Comparison of ENCODE assay signal across 16 cellular contexts in genomic region chr5:98763001-98763630, GRCh38. TPM values are rescaled to one million over a fixed set of nuclear protein-coding genes. Genes with fewer than 3 reads are reported as not detected.
DNase-seq lines count a peak whose midpoint lies in the region; ATAC-seq, FAIRE-seq and TF ChIP-seq lines count a peak whose summit lies in the region.
"Had no signal": no experiment of that assay in that cellular context is flagged by ENCODE, and none has a peak within 500 bp of the region (broad histone marks: within the 10 kb centered on the region; RNA-seq: fewer than 3 reads in every experiment).

No MANE protein-coding gene starts in this region.

- H3K4me1 ChIP-seq in small intestine (ENCODE audit: control insufficient read depth in 2 of 2, insufficient read depth in 1 of 2, low read depth in 1 of 2, low read length in 1 of 2): no peaks in the 10 kb centered on the region

- no peaks in the 10 kb centered on the region for H3K36me3 Mint-ChIP-seq in activated CD8-positive, alpha-beta memory T cell treated with anti-CD3 and anti-CD28 coated beads, Interleukin-2, amount 10 ng/mL, durations not matched to agents 7 days and 5 days

- H3K4me1 Mint-ChIP-seq in activated CD8-positive, alpha-beta memory T cell treated with anti-CD3 and anti-CD28 coated beads, Interleukin-2, amount 10 ng/mL, durations not matched to agents 7 days and 5 days: no peaks in the 10 kb centered on the region

- H3K36me3 ChIP-seq in small intestine (ENCODE audit: control insufficient read depth in 2 of 2, insufficient read depth in 2 of 2, low read length in 2 of 2): no peaks in the 10 kb centered on the region
- H3K36me3 ChIP-seq: vagina had no signal

- H3K27me3 ChIP-seq in small intestine (ENCODE audit: control insufficient read depth in 2 of 2, insufficient read depth in 2 of 2, low read length in 2 of 2): no peaks in the 10 kb centered on the region
- H3K27me3 ChIP-seq: vagina had no signal

- no peak for TF ChIP-seq CTCF in AG04449 (IDR thresholded peaks at IDR 0.05; ENCODE audit: insufficient read depth, low read length, missing control alignments)

- peak; percentile 91 for DNase-seq in AG04449 (ENCODE audit: low read depth, low spot score)
- DNase-seq in HTR-8/SVneo (ENCODE audit: insufficient read length, low spot score): peak; percentile 76
- DNase-seq in astrocyte of the hippocampus (ENCODE audit: low read depth, low spot score): peak; percentile 88
- DNase-seq in islet precursor cell: peak; percentile 91
- DNase-seq in NCI-H446 (lab: John Stamatoyannopoulos, UW): no peak
- DNase-seq in small intestine: no peak
- DNase-seq in activated CD8-positive, alpha-beta memory T cell treated with anti-CD3 and anti-CD28 coated beads, Interleukin-2, amount 10 ng/mL, durations not matched to agents 7 days and 5 days: no peak
- no peak for DNase-seq in HT-29 (ENCODE audit: low spot score)
- DNase-seq: mammary epithelial cell; NCI-H446 treated with DMSO at 0.1 percent for 48 hours; SHP77; stimulated activated CD4-positive, alpha-beta T cell treated with anti-CD3 and anti-CD28 coated beads, Interleukin-4, amount 100 ng/mL, for 4 hours; stimulated activated naive CD4-positive, alpha-beta T cell had no signal

- no peak overlapping the region for H3K27ac Mint-ChIP-seq in activated CD8-positive, alpha-beta memory T cell treated with anti-CD3 and anti-CD28 coated beads, Interleukin-2, amount 10 ng/mL, durations not matched to agents 7 days and 5 days

- peaks cover 37% of the 10 kb centered on the region for H3K27me3 Mint-ChIP-seq in activated CD8-positive, alpha-beta memory T cell treated with anti-CD3 and anti-CD28 coated beads, Interleukin-2, amount 10 ng/mL, durations not matched to agents 7 days and 5 days

- POLR2A ChIA-PET in AG04449 (lab: Yijun Ruan, JAX): interaction anchor here (1.0 kb wide), 1 partner anchor 10 kb away, joined by 3 read pairs; no protein-coding TSS in a partner anchor

- no peak overlapping the region for H3K4me3 Mint-ChIP-seq in activated CD8-positive, alpha-beta memory T cell treated with anti-CD3 and anti-CD28 coated beads, Interleukin-2, amount 10 ng/mL, durations not matched to agents 7 days and 5 days

- H3K9me3 ChIP-seq in small intestine (ENCODE audit: control insufficient read depth, low read depth): no peaks in the 10 kb centered on the region
- H3K9me3 ChIP-seq: vagina had no signal

- CTCF ChIA-PET in AG04449 (lab: Yijun Ruan, JAX): interaction anchor here (0.6 kb wide), 1 partner anchor 278 kb away, joined by 4 read pairs; no protein-coding TSS in a partner anchor
- CTCF ChIA-PET in activated CD8-positive, alpha-beta memory T cell treated with anti-CD3 and anti-CD28 coated beads, Interleukin-2, amount 10 ng/mL, durations not matched to agents 7 days and 5 days (lab: Charles Lee): no interaction called here

- no peak overlapping the region for H3K27ac ChIP-seq in small intestine (ENCODE audit: low read depth in 1 of 2, low read length in 1 of 2)
- H3K27ac ChIP-seq: vagina, VCaP had no signal

- WGBS in small intestine, 3 donors: 89 to 94% (median 89%) methylated on average over 6 of the region's 6 CpGs

- no peak for FAIRE-seq in HTR-8/SVneo (lab: Jason Lieb, UNC)
- no peak for FAIRE-seq in small intestine (lab: Jason Lieb, UNC)
- FAIRE-seq: GM12891 had no signal

- H3K4me3 ChIP-seq in AG04449 (ENCODE audit: low read depth, low read length) (no peak overlapping the region), small intestine (ENCODE audit: low read depth in 1 of 2, low read length in 2 of 2) (no peak overlapping the region)
- H3K4me3 ChIP-seq: vagina had no signal

- ATAC-seq in activated CD8-positive, alpha-beta memory T cell treated with anti-CD3 and anti-CD28 coated beads, Interleukin-2, amount 10 ng/mL, durations not matched to agents 7 days and 5 days: no peak

- no peaks in the 10 kb centered on the region for H3K9me3 Mint-ChIP-seq in activated CD8-positive, alpha-beta memory T cell treated with anti-CD3 and anti-CD28 coated beads, Interleukin-2, amount 10 ng/mL, durations not matched to agents 7 days and 5 days (ENCODE audit: low read depth)

RNA-seq across cellular contexts. Expression of gene RGMB, which starts 10.3 kb away (rescaled TPM):
- polyA plus RNA-seq in small intestine: 10 to 100 TPM in 1 of 3 donors, 1 to 10 TPM in 2; 3.2 to 55.7 (median 3.6) TPM
- 1 to 10 TPM; 1.1 to 1.3 TPM for total RNA-seq in activated CD8-positive, alpha-beta memory T cell treated with anti-CD3 and anti-CD28 coated beads, Interleukin-2, amount 10 ng/mL, durations not matched to agents 7 days and 5 days
- total RNA-seq in HT-29 (2014; rRNA removed; shearing (Covaris generic)): 14.3 and 16.8 TPM in 2 replicates

Comparison
In these comparisons a context has a peak if more than half of its experiments do, and no peak if none do; other contexts are left out.
1. DNase-seq: peak in AG04449 (single experiment), HTR-8/SVneo (single experiment), astrocyte of the hippocampus (single experiment) and islet precursor cell (single experiment); none in NCI-H446 (0 of 2), small intestine (single experiment), activated CD8-positive, alpha-beta memory T cell treated with anti-CD3 and anti-CD28 coated beads, Interleukin-2, amount 10 ng/mL, durations not matched to agents 7 days and 5 days (single experiment) and HT-29 (single experiment).